In genomic region chrX:2192584-2193272, GRCh38 we compare ENCODE assay signal across 24 cellular contexts.
"Had no signal": no experiment of that assay in that cellular context is flagged by ENCODE, and none has a peak within 500 bp of the region (broad histone marks: within the 10 kb centered on the region; RNA-seq: fewer than 3 reads in every experiment).

No MANE protein-coding gene starts in this region.

- H3K4me1 Mint-ChIP-seq: activated CD4-positive, alpha-beta T cell treated with anti-CD3 and anti-CD28 coated beads for 36 hours; activated CD8-positive, alpha-beta memory T cell treated with anti-CD3 and anti-CD28 coated beads, Interleukin-2, amount 10 ng/mL, durations not matched to agents 7 days and 5 days had no signal

- H3K27ac ChIP-seq: breast epithelium, spleen, vagina had no signal

- H3K27ac Mint-ChIP-seq: activated CD4-positive, alpha-beta T cell treated with anti-CD3 and anti-CD28 coated beads for 36 hours; activated CD8-positive, alpha-beta memory T cell treated with anti-CD3 and anti-CD28 coated beads, Interleukin-2, amount 10 ng/mL, durations not matched to agents 7 days and 5 days; activated CD8-positive, alpha-beta T cell treated with anti-CD3 and anti-CD28 coated beads, Interleukin-2, amount 10 ng/mL, durations not matched to agents 7 days and 5 days; activated naive CD4-positive, alpha-beta T cell treated with anti-CD3 and anti-CD28 coated beads, Interleukin-2, amount 50 U/mL, for 72 hours; activated T-helper 2 cell treated with anti-CD3 and anti-CD28 coated beads, Interferon-gamma antibody, Interleukin-2, Interleukin-4, amounts not matched to agents 10 μg/mL and 5 μg/mL and 100 μg/mL, durations not matched to agents 14 hours and 24 hours and 36 hours; immature natural killer cell; naive thymus-derived CD4-positive, alpha-beta T cell; stimulated activated naive CD8-positive, alpha-beta T cell treated with anti-CD3 and anti-CD28 coated beads, Interleukin-15, Interleukin-2, amounts not matched to agents 100 ng/mL and 50 ng/mL, for 24 hours; type B pancreatic cell had no signal

- H3K27me3 Mint-ChIP-seq: activated CD4-positive, alpha-beta T cell treated with anti-CD3 and anti-CD28 coated beads for 36 hours; activated CD8-positive, alpha-beta memory T cell treated with anti-CD3 and anti-CD28 coated beads, Interleukin-2, amount 10 ng/mL, durations not matched to agents 7 days and 5 days; naive thymus-derived CD4-positive, alpha-beta T cell; stimulated activated naive CD8-positive, alpha-beta T cell treated with anti-CD3 and anti-CD28 coated beads, Interleukin-15, Interleukin-2, amounts not matched to agents 100 ng/mL and 50 ng/mL, for 24 hours; type B pancreatic cell had no signal

- H3K4me1 ChIP-seq: breast epithelium, spleen, vagina had no signal

- H3K9me3 ChIP-seq: breast epithelium, vagina had no signal

- H3K36me3 ChIP-seq: breast epithelium, spleen, vagina had no signal

- H3K4me3 ChIP-seq: breast epithelium, spleen, vagina had no signal

- H3K27me3 ChIP-seq: breast epithelium, spleen, vagina had no signal

- ATAC-seq: activated CD4-positive, alpha-beta T cell treated with anti-CD3 and anti-CD28 coated beads for 36 hours; activated CD8-positive, alpha-beta memory T cell treated with anti-CD3 and anti-CD28 coated beads, Interleukin-2, amount 10 ng/mL, durations not matched to agents 7 days and 5 days; activated CD8-positive, alpha-beta T cell treated with anti-CD3 and anti-CD28 coated beads, Interleukin-2, amount 10 ng/mL, durations not matched to agents 7 days and 5 days; activated naive CD4-positive, alpha-beta T cell treated with anti-CD3 and anti-CD28 coated beads, Interleukin-2, amount 50 U/mL, for 72 hours; esophagus mucosa; naive thymus-derived CD4-positive, alpha-beta T cell; right cardiac atrium had no signal

- H3K4me3 Mint-ChIP-seq: activated CD4-positive, alpha-beta T cell treated with anti-CD3 and anti-CD28 coated beads for 36 hours; activated CD8-positive, alpha-beta memory T cell treated with anti-CD3 and anti-CD28 coated beads, Interleukin-2, amount 10 ng/mL, durations not matched to agents 7 days and 5 days; activated CD8-positive, alpha-beta T cell treated with anti-CD3 and anti-CD28 coated beads, Interleukin-2, amount 10 ng/mL, durations not matched to agents 7 days and 5 days; immature natural killer cell; naive thymus-derived CD4-positive, alpha-beta T cell; neural crest cell; stimulated activated naive CD8-positive, alpha-beta T cell treated with anti-CD3 and anti-CD28 coated beads, Interleukin-15, Interleukin-2, amounts not matched to agents 100 ng/mL and 50 ng/mL, for 24 hours; type B pancreatic cell had no signal

- DNase-seq: activated CD4-positive, alpha-beta T cell treated with anti-CD3 and anti-CD28 coated beads for 36 hours; activated CD4-positive, CD25-positive, alpha-beta regulatory T cell; activated CD8-positive, alpha-beta memory T cell treated with anti-CD3 and anti-CD28 coated beads, Interleukin-2, amount 10 ng/mL, durations not matched to agents 7 days and 5 days; activated CD8-positive, alpha-beta T cell treated with anti-CD3 and anti-CD28 coated beads, Interleukin-2, amount 10 ng/mL, durations not matched to agents 7 days and 5 days; activated naive CD4-positive, alpha-beta T cell; activated T-cell treated with anti-CD3 and anti-CD28 coated beads, Interleukin-2, amount 50 U/mL, for 48 hours; central memory CD4-positive, alpha-beta T cell; foreskin fibroblast; head of caudate nucleus; hypothalamus; immature natural killer cell; midbrain; naive thymus-derived CD4-positive, alpha-beta T cell; nucleus accumbens; right cardiac atrium; spleen had no signal
